ENCODE assay signal across 8 cellular contexts in the genomic region with DNA sequence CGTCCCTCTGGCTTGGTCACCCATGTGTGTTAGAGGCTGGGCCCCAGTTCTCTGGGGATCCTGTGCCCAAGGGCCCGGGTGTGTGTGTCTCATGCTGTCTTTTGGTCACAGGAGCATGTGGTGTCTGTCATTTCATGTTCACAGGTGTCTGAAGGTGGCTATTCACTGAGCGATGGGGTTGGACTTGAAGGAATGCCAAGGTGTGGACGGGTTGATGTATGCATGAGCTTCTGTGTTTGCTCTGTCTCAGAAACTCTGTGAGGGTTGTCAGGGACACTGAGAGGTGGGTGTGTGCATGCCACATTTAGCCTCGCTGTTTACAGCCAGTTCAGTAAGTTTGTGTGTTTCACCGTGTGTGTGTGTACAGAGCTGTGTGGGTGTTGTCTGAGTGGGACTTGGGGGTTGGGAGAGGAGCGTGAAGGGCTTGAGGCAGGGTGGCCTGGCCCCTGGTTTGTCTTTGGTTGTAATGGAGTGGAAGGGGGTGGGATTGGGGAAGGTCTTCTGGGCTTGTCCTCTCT. TPM values are rescaled to one million over a fixed set of nuclear protein-coding genes. Genes with fewer than 3 reads are reported as not detected.
DNase-seq lines count a peak whose midpoint lies in the region; ATAC-seq and TF ChIP-seq lines count a peak whose summit lies in the region.

No MANE protein-coding gene starts in this region.

- no peaks in the 10 kb centered on the region for H3K79me2 ChIP-seq in OCI-LY7 (ENCODE audit: insufficient read depth, low read depth, low read length)

- H3K27ac ChIP-seq in OCI-LY7 (ENCODE audit: low read depth, low read length, poor library complexity, severe bottlenecking) (no peak overlapping the region), muscle layer of colon (ENCODE audit: low read depth, low read length) (peak overlapping the region; percentile 69)

- H3K9me3 ChIP-seq in OCI-LY7 (ENCODE audit: low read length) (no peaks in the 10 kb centered on the region), muscle layer of colon (ENCODE audit: low read length) (no peaks in the 10 kb centered on the region)

- no peak for TF ChIP-seq CTCF in OCI-LY7 (conservative IDR thresholded peaks at IDR 0.05; ENCODE audit: low read length)

- peak overlapping the region; percentile 75 for H3K4me2 ChIP-seq in OCI-LY7 (ENCODE audit: low read length)

- peak overlapping the region; percentile 59 for H3K9ac ChIP-seq in muscle layer of colon (ENCODE audit: low read length)

- peak overlapping the region; percentile 60 for H3K4me3 Mint-ChIP-seq in T-helper 2 cell treated with Interferon-gamma antibody and Interleukin-4, amounts not matched to agents 5 μg/mL and 100 μg/mL, for 36 hours
- peak overlapping the region; percentile 66 to 71 for H3K4me3 Mint-ChIP-seq in effector memory CD8-positive, alpha-beta T cell

- H3K27ac Mint-ChIP-seq in T-helper 2 cell treated with Interferon-gamma antibody and Interleukin-4, amounts not matched to agents 5 μg/mL and 100 μg/mL, for 36 hours, result no peak overlapping the region
- H3K27ac Mint-ChIP-seq in effector memory CD8-positive, alpha-beta T cell, result peak overlapping the region in 1 of 2 donors; percentile 41

- H3K36me3 ChIP-seq in OCI-LY7 (ENCODE audit: insufficient read depth, low read length) (0 out of 2 replicates have a peak, but pooled peaks cover 3% of the 10 kb centered on the region), muscle layer of colon (ENCODE audit: insufficient read depth, low read length) (peaks cover 19% of the 10 kb centered on the region)

- no peak for ATAC-seq in effector memory CD8-positive, alpha-beta T cell (replicated peaks)
- ATAC-seq in HG02642 (IDR thresholded peaks at IDR 0.05; ENCODE audit: poor library complexity, unreplicated experiment), result no peak

- DNase-seq in T-helper 2 cell treated with Interferon-gamma antibody and Interleukin-4, amounts not matched to agents 5 μg/mL and 100 μg/mL, for 36 hours (ENCODE audit: low spot score), result no peak
- no peak for DNase-seq in T-helper 2 cell
- DNase-seq in OCI-LY7 (ENCODE audit: low spot score), result no peak
- DNase-seq in effector memory CD8-positive, alpha-beta T cell, result no peak
- DNase-seq in NCI-H526 treated with DMSO at 0.1 percent for 48 hours (lab: John Stamatoyannopoulos, UW), result no peak
- DNase-seq in NK-92 treated with Interleukin-12 subunit alpha and Interleukin-12 subunit beta, amount 100 ng/mL, for 24 hours (lab: John Stamatoyannopoulos, UW), result no peak

- no peaks in the 10 kb centered on the region for H3K9me3 Mint-ChIP-seq in T-helper 2 cell treated with Interferon-gamma antibody and Interleukin-4, amounts not matched to agents 5 μg/mL and 100 μg/mL, for 36 hours
- no peaks in the 10 kb centered on the region for H3K9me3 Mint-ChIP-seq in effector memory CD8-positive, alpha-beta T cell

- H3K27me3 ChIP-seq in muscle layer of colon (ENCODE audit: control insufficient read depth in 1 of 2, insufficient read depth in 2 of 2, low read length in 2 of 2), result no peaks in the 10 kb centered on the region

- peaks cover 17% of the 10 kb centered on the region for H3K4me1 Mint-ChIP-seq in T-helper 2 cell treated with Interferon-gamma antibody and Interleukin-4, amounts not matched to agents 5 μg/mL and 100 μg/mL, for 36 hours (ENCODE audit: low read depth)
- H3K4me1 Mint-ChIP-seq in effector memory CD8-positive, alpha-beta T cell (ENCODE audit: low read depth in 2 of 2), result peaks cover 19 to 22% of the 10 kb centered on the region in 2 donors

- no peaks in the 10 kb centered on the region for H3K9me2 ChIP-seq in OCI-LY7 (ENCODE audit: insufficient read depth, low read length)

- CTCF ChIA-PET in OCI-LY7 (lab: Charles Lee; ENCODE audit: unreplicated experiment), result interaction anchor here (0.9 kb wide), 1 partner anchor 11 kb away, joined by 3 read pairs; no protein-coding TSS in a partner anchor

- peak overlapping the region; percentile 68 for H3K4me3 ChIP-seq in OCI-LY7 (ENCODE audit: low read depth, low read length, poor library complexity, severe bottlenecking)
- H3K4me3 ChIP-seq in muscle layer of colon (ENCODE audit: low read depth in 1 of 2, low read length in 2 of 2), result peak overlapping the region; percentile 62 to 73

- BruUV-seq in OCI-LY7 (replicated peaks; lab: Mats Ljungman, UMichigan), result no TSS peak

- no peak overlapping the region for H2AFZ ChIP-seq in OCI-LY7 (ENCODE audit: low read length)

- H3K4me1 ChIP-seq in OCI-LY7 (ENCODE audit: insufficient read depth, low read length, poor library complexity, severe bottlenecking) (peaks cover 53% of the 10 kb centered on the region), muscle layer of colon (ENCODE audit: insufficient read depth, low read length) (peaks cover 44% of the 10 kb centered on the region)

- POLR2A ChIA-PET in OCI-LY7 (lab: Charles Lee), result interaction anchor here (0.6 kb wide), 1 partner anchor 37 kb away, joined by 3 read pairs; no protein-coding TSS in a partner anchor

- intact Hi-C loops in OCI-LY7 (cut with micrococcal nuclease; ENCODE audit: unreplicated experiment), result loop anchor here (2.0 to 10.0 kb wide), 2 partner anchors 29 to 211 kb away; partner anchors contain the start of genes DHX16 and VARS2

- peaks cover 2% of the 10 kb centered on the region for H3K27me3 Mint-ChIP-seq in T-helper 2 cell treated with Interferon-gamma antibody and Interleukin-4, amounts not matched to agents 5 μg/mL and 100 μg/mL, for 36 hours (ENCODE audit: low read depth)
- H3K27me3 Mint-ChIP-seq in effector memory CD8-positive, alpha-beta T cell, result peaks cover 0 to 17% of the 10 kb centered on the region in 2 donors

- no peaks in the 10 kb centered on the region for H3K36me3 Mint-ChIP-seq in T-helper 2 cell treated with Interferon-gamma antibody and Interleukin-4, amounts not matched to agents 5 μg/mL and 100 μg/mL, for 36 hours (ENCODE audit: low read depth)
- H3K36me3 Mint-ChIP-seq in effector memory CD8-positive, alpha-beta T cell (ENCODE audit: insufficient read depth), result no peaks in the 10 kb centered on the region

- no peaks in the 10 kb centered on the region for H4K20me1 ChIP-seq in OCI-LY7 (ENCODE audit: insufficient read depth, low read length)

RNA-seq across cellular contexts. Expression of gene DDR1, which starts 1.2 kb away (rescaled TPM):
- total RNA-seq in OCI-LY7 (2014; rRNA removed; shearing (Covaris generic)), result 14.0 and 15.4 TPM in 2 replicates
- total RNA-seq in OCI-LY7 (2022), result 24.6 and 30.3 TPM in 2 replicates

RNA-seq across cellular contexts. Expression of gene GTF2H4, which starts 22.5 kb away (rescaled TPM):
- total RNA-seq in OCI-LY7 (2014; rRNA removed; shearing (Covaris generic)), result 30.5 and 38.4 TPM in 2 replicates
- 45.8 and 48.7 TPM in 2 replicates for total RNA-seq in OCI-LY7 (2022)

RNA-seq across cellular contexts. Expression of gene VARS2, which starts 28.5 kb away (rescaled TPM):
- 71.4 and 81.8 TPM in 2 replicates for total RNA-seq in OCI-LY7 (2014; rRNA removed; shearing (Covaris generic))
- total RNA-seq in OCI-LY7 (2022), result 98.9 and 105 TPM in 2 replicates

RNA-seq across cellular contexts. Expression of gene SFTA2, which starts 46.4 kb away (rescaled TPM):
- not detected in 2 replicates for total RNA-seq in OCI-LY7 (2014; rRNA removed; shearing (Covaris generic))
- total RNA-seq in OCI-LY7 (2022), result not detected in 2 replicates

RNA-seq across cellular contexts. Expression of gene MUCL3, which starts 55.2 kb away (rescaled TPM):
- not detected in 2 replicates for total RNA-seq in OCI-LY7 (2014; rRNA removed; shearing (Covaris generic))
- not detected in 2 replicates for total RNA-seq in OCI-LY7 (2022)
